ENCODE assay signal across 1 cellular context in genomic region chr4:20254517-20255250, GRCh38.
TF ChIP-seq lines count a peak whose summit lies in the region.

No MANE protein-coding gene starts in this region.

TF ChIP-seq in WTC11, 78 proteins besides CTCF, POLR2A, EP300 and RAD21 (continued from another document):
- TF ChIP-seq, protein P1, sequence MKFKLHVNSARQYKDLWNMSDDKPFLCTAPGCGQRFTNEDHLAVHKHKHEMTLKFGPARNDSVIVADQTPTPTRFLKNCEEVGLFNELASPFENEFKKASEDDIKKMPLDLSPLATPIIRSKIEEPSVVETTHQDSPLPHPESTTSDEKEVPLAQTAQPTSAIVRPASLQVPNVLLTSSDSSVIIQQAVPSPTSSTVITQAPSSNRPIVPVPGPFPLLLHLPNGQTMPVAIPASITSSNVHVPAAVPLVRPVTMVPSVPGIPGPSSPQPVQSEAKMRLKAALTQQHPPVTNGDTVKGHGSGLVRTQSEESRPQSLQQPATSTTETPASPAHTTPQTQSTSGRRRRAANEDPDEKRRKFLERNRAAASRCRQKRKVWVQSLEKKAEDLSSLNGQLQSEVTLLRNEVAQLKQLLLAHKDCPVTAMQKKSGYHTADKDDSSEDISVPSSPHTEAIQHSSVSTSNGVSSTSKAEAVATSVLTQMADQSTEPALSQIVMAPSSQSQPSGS (CRISPR knock-in tag; IDR thresholded peaks at IDR 0.05; ENCODE audit: borderline replicate concordance, low read depth) = peak; percentile 47; the same call in 1 of the 2 replicates
- TF ChIP-seq ZNF317 (CRISPR knock-in tag; IDR thresholded peaks at IDR 0.05; ENCODE audit: borderline replicate concordance, low read depth) = 0 out of 2 replicates have a peak, but pooled peaks have one; percentile 27
- 0 out of 2 replicates have a peak, but pooled peaks have one; percentile 9 for TF ChIP-seq USF2 (CRISPR knock-in tag; IDR thresholded peaks at IDR 0.05)
- TF ChIP-seq NFATC4 (CRISPR knock-in tag; IDR thresholded peaks at IDR 0.05) = no peak
- TF ChIP-seq AR (CRISPR knock-in tag; IDR thresholded peaks at IDR 0.05) = no peak
- TF ChIP-seq, protein P2, sequence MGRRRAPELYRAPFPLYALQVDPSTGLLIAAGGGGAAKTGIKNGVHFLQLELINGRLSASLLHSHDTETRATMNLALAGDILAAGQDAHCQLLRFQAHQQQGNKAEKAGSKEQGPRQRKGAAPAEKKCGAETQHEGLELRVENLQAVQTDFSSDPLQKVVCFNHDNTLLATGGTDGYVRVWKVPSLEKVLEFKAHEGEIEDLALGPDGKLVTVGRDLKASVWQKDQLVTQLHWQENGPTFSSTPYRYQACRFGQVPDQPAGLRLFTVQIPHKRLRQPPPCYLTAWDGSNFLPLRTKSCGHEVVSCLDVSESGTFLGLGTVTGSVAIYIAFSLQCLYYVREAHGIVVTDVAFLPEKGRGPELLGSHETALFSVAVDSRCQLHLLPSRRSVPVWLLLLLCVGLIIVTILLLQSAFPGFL (CRISPR knock-in tag; IDR thresholded peaks at IDR 0.05; ENCODE audit: borderline replicate concordance) = no peak
- TF ChIP-seq NFYB (CRISPR knock-in tag; conservative IDR thresholded peaks at IDR 0.05; ENCODE audit: low read depth) = no peak
- TF ChIP-seq, protein P3, sequence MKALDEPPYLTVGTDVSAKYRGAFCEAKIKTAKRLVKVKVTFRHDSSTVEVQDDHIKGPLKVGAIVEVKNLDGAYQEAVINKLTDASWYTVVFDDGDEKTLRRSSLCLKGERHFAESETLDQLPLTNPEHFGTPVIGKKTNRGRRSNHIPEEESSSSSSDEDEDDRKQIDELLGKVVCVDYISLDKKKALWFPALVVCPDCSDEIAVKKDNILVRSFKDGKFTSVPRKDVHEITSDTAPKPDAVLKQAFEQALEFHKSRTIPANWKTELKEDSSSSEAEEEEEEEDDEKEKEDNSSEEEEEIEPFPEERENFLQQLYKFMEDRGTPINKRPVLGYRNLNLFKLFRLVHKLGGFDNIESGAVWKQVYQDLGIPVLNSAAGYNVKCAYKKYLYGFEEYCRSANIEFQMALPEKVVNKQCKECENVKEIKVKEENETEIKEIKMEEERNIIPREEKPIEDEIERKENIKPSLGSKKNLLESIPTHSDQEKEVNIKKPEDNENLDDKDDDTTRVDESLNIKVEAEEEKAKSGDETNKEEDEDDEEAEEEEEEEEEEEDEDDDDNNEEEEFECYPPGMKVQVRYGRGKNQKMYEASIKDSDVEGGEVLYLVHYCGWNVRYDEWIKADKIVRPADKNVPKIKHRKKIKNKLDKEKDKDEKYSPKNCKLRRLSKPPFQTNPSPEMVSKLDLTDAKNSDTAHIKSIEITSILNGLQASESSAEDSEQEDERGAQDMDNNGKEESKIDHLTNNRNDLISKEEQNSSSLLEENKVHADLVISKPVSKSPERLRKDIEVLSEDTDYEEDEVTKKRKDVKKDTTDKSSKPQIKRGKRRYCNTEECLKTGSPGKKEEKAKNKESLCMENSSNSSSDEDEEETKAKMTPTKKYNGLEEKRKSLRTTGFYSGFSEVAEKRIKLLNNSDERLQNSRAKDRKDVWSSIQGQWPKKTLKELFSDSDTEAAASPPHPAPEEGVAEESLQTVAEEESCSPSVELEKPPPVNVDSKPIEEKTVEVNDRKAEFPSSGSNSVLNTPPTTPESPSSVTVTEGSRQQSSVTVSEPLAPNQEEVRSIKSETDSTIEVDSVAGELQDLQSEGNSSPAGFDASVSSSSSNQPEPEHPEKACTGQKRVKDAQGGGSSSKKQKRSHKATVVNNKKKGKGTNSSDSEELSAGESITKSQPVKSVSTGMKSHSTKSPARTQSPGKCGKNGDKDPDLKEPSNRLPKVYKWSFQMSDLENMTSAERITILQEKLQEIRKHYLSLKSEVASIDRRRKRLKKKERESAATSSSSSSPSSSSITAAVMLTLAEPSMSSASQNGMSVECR (CRISPR knock-in tag; IDR thresholded peaks at IDR 0.05; ENCODE audit: borderline replicate concordance) = peak; percentile 96; the same call in 1 of the 2 replicates
- TF ChIP-seq GRHL2 (CRISPR knock-in tag; IDR thresholded peaks at IDR 0.05; ENCODE audit: insufficient replicate concordance, severe bottlenecking) = no peak
- TF ChIP-seq, protein P4, sequence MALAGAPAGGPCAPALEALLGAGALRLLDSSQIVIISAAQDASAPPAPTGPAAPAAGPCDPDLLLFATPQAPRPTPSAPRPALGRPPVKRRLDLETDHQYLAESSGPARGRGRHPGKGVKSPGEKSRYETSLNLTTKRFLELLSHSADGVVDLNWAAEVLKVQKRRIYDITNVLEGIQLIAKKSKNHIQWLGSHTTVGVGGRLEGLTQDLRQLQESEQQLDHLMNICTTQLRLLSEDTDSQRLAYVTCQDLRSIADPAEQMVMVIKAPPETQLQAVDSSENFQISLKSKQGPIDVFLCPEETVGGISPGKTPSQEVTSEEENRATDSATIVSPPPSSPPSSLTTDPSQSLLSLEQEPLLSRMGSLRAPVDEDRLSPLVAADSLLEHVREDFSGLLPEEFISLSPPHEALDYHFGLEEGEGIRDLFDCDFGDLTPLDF (CRISPR knock-in tag; IDR thresholded peaks at IDR 0.05) = 0 out of 2 replicates have a peak, but pooled peaks have one; percentile 85
- no peak for TF ChIP-seq CBFB (CRISPR knock-in tag; IDR thresholded peaks at IDR 0.05; ENCODE audit: low read depth)
- TF ChIP-seq CREB1 (CRISPR knock-in tag; IDR thresholded peaks at IDR 0.05) = peak; percentile 81; the same call in 1 of the 2 replicates
- TF ChIP-seq, protein P5, sequence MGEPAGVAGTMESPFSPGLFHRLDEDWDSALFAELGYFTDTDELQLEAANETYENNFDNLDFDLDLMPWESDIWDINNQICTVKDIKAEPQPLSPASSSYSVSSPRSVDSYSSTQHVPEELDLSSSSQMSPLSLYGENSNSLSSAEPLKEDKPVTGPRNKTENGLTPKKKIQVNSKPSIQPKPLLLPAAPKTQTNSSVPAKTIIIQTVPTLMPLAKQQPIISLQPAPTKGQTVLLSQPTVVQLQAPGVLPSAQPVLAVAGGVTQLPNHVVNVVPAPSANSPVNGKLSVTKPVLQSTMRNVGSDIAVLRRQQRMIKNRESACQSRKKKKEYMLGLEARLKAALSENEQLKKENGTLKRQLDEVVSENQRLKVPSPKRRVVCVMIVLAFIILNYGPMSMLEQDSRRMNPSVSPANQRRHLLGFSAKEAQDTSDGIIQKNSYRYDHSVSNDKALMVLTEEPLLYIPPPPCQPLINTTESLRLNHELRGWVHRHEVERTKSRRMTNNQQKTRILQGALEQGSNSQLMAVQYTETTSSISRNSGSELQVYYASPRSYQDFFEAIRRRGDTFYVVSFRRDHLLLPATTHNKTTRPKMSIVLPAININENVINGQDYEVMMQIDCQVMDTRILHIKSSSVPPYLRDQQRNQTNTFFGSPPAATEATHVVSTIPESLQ (CRISPR knock-in tag; IDR thresholded peaks at IDR 0.05) = no peak
- no peak for TF ChIP-seq ZNF532 (CRISPR knock-in tag; IDR thresholded peaks at IDR 0.05; ENCODE audit: borderline replicate concordance)
- TF ChIP-seq TEAD1 (CRISPR knock-in tag; IDR thresholded peaks at IDR 0.05) = peak; percentile 94
- TF ChIP-seq SP1 (CRISPR knock-in tag; conservative IDR thresholded peaks at IDR 0.05) = no peak
- no peak; the same call in 1 of the 2 replicates for TF ChIP-seq TEAD4 (CRISPR knock-in tag; IDR thresholded peaks at IDR 0.05)
- TF ChIP-seq, protein P6, sequence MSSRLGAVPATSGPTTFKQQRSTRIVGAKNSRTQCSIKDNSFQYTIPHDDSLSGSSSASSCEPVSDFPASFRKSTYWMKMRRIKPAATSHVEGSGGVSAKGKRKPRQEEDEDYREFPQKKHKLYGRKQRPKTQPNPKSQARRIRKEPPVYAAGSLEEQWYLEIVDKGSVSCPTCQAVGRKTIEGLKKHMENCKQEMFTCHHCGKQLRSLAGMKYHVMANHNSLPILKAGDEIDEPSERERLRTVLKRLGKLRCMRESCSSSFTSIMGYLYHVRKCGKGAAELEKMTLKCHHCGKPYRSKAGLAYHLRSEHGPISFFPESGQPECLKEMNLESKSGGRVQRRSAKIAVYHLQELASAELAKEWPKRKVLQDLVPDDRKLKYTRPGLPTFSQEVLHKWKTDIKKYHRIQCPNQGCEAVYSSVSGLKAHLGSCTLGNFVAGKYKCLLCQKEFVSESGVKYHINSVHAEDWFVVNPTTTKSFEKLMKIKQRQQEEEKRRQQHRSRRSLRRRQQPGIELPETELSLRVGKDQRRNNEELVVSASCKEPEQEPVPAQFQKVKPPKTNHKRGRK (CRISPR knock-in tag; IDR thresholded peaks at IDR 0.05; ENCODE audit: borderline replicate concordance) = no peak
- TF ChIP-seq MYBL2 (CRISPR knock-in tag; IDR thresholded peaks at IDR 0.05) = no peak
- peak; percentile 94 for TF ChIP-seq JUN (CRISPR knock-in tag; IDR thresholded peaks at IDR 0.05)
- TF ChIP-seq ZNF263 (CRISPR knock-in tag; IDR thresholded peaks at IDR 0.05; ENCODE audit: low read depth) = no peak; the same call in 1 of the 2 replicates
- TF ChIP-seq, protein P7, sequence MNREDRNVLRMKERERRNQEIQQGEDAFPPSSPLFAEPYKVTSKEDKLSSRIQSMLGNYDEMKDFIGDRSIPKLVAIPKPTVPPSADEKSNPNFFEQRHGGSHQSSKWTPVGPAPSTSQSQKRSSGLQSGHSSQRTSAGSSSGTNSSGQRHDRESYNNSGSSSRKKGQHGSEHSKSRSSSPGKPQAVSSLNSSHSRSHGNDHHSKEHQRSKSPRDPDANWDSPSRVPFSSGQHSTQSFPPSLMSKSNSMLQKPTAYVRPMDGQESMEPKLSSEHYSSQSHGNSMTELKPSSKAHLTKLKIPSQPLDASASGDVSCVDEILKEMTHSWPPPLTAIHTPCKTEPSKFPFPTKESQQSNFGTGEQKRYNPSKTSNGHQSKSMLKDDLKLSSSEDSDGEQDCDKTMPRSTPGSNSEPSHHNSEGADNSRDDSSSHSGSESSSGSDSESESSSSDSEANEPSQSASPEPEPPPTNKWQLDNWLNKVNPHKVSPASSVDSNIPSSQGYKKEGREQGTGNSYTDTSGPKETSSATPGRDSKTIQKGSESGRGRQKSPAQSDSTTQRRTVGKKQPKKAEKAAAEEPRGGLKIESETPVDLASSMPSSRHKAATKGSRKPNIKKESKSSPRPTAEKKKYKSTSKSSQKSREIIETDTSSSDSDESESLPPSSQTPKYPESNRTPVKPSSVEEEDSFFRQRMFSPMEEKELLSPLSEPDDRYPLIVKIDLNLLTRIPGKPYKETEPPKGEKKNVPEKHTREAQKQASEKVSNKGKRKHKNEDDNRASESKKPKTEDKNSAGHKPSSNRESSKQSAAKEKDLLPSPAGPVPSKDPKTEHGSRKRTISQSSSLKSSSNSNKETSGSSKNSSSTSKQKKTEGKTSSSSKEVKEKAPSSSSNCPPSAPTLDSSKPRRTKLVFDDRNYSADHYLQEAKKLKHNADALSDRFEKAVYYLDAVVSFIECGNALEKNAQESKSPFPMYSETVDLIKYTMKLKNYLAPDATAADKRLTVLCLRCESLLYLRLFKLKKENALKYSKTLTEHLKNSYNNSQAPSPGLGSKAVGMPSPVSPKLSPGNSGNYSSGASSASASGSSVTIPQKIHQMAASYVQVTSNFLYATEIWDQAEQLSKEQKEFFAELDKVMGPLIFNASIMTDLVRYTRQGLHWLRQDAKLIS (CRISPR knock-in tag; IDR thresholded peaks at IDR 0.05; ENCODE audit: borderline replicate concordance) = 0 out of 2 replicates have a peak, but pooled peaks have one; percentile 83
- TF ChIP-seq ZNF121 (CRISPR knock-in tag; IDR thresholded peaks at IDR 0.05) = 0 out of 2 replicates have a peak, but pooled peaks have one; percentile 13
- TF ChIP-seq ETV6 (CRISPR knock-in tag; IDR thresholded peaks at IDR 0.05) = peak; percentile 88
